ENCODE assay signal across 8 cellular contexts in genomic region chr10:29734640-29734979, GRCh38.
A peak's percentile ranks its signal among the peaks of the same experiment; 100 is the strongest.
DNase-seq lines count a peak whose midpoint lies in the region; ATAC-seq and TF ChIP-seq lines count a peak whose summit lies in the region.

No MANE protein-coding gene starts in this region.

- peak overlapping the region; percentile 89 for H4K91ac ChIP-seq in trophoblast cell (ENCODE audit: low read depth, low read length)

- H3K4ac ChIP-seq in trophoblast cell (ENCODE audit: low read depth, low read length), result peak overlapping the region; percentile 96

- peak overlapping the region; percentile 92 for H3K14ac ChIP-seq in trophoblast cell (ENCODE audit: low read length)

- peak overlapping the region; percentile 81 for H3K4me2 ChIP-seq in fibroblast of lung (ENCODE audit: extremely low read depth, insufficient read depth, low read length)
- H3K4me2 ChIP-seq in trophoblast cell (ENCODE audit: low read length), result peak overlapping the region; percentile 85

- H3K4me3 ChIP-seq in SJCRH30 (peak overlapping the region; percentile 82), fibroblast of lung (replicated peaks in 1 of 4; ENCODE audit: control extremely low read depth in 1 of 4, insufficient read depth in 1 of 4, low read depth in 3 of 4, low read length in 4 of 4) (peak overlapping the region; percentile 67 to 93 (median 78)), trophoblast cell (ENCODE audit: low read depth, low read length) (peak overlapping the region; percentile 90)

- peak overlapping the region; percentile 84 for H3K9ac ChIP-seq in fibroblast of lung (ENCODE audit: insufficient read depth, low read length)
- H3K9ac ChIP-seq in trophoblast cell (ENCODE audit: low read length), result peak overlapping the region; percentile 33

- H3K4me1 ChIP-seq in SJCRH30, result peaks cover 27% of the 10 kb centered on the region
- H3K4me1 ChIP-seq in fibroblast of lung (ENCODE audit: control insufficient read depth, extremely low read depth, insufficient read depth, low read length), result no peaks in the 10 kb centered on the region
- H3K4me1 ChIP-seq in trophoblast cell (ENCODE audit: control insufficient read depth in 1 of 2, insufficient read depth in 2 of 2, low read length in 2 of 2), result peaks cover 9 to 13% of the 10 kb centered on the region in 2 experiments

- WGBS in trophoblast cell (ENCODE audit: extremely low coverage, insufficient coverage, insufficient read length), result no CpG with 5 or more reads among the region's 10 CpGs

- H2AFZ ChIP-seq in fibroblast of lung (ENCODE audit: low read length) (no peak overlapping the region), trophoblast cell (ENCODE audit: insufficient read depth, low read length, poor library complexity) (peak overlapping the region; percentile 65)

- peak; percentile 47 for DNase-seq in ELF-1 (ENCODE audit: low read depth, low spot score)
- DNase-seq in SJCRH30, result no peak
- DNase-seq in fibroblast of lung (ENCODE audit: low read depth in 2 of 2), result peak in 1 of 2 donors; percentile 36
- DNase-seq in trophoblast cell, result no peak
- no peak for DNase-seq in hippocampal formation (lab: John Stamatoyannopoulos, UW)
- no peak for DNase-seq in G401 (ENCODE audit: low spot score)
- DNase-seq in left colon, result no peak
- no peak for DNase-seq in NCI-H1436 treated with DMSO at 0.1 percent for 48 hours (lab: John Stamatoyannopoulos, UW)

- H3K23ac ChIP-seq in trophoblast cell (ENCODE audit: low read length), result no peak overlapping the region

- in situ Hi-C loops in G401 (cut with HindIII; ENCODE audit: low sequenced_read_pairs), result no loop called here

- H3K36me3 ChIP-seq in SJCRH30, result no peaks in the 10 kb centered on the region
- peaks cover 2% of the 10 kb centered on the region for H3K36me3 ChIP-seq in fibroblast of lung (ENCODE audit: control insufficient read depth, insufficient read depth, low read length)
- no peaks in the 10 kb centered on the region for H3K36me3 ChIP-seq in trophoblast cell (ENCODE audit: control insufficient read depth in 1 of 2, insufficient read depth in 2 of 2, low read length in 2 of 2)

- H3K18ac ChIP-seq in trophoblast cell (ENCODE audit: low read length), result peak overlapping the region; percentile 85

- H3K27ac ChIP-seq in SJCRH30 (peak overlapping the region; percentile 60), fibroblast of lung (ENCODE audit: insufficient read depth, low read length) (peak overlapping the region; percentile 79), trophoblast cell (ENCODE audit: low read depth, low read length) (no peak overlapping the region)

- peaks cover 33% of the 10 kb centered on the region for H3K79me2 ChIP-seq in fibroblast of lung (ENCODE audit: control insufficient read depth, insufficient read depth, low read length)
- H3K79me2 ChIP-seq in trophoblast cell (ENCODE audit: control insufficient read depth, insufficient read depth, low read length, poor library complexity), result peaks cover 24% of the 10 kb centered on the region

- H2BK120ac ChIP-seq in trophoblast cell (ENCODE audit: insufficient read depth, low read length, poor library complexity), result no peak overlapping the region

- peak overlapping the region; percentile 38 for H2BK12ac ChIP-seq in trophoblast cell (ENCODE audit: low read length)

- no peak for ATAC-seq in left colon

- no peaks in the 10 kb centered on the region for H3K27me3 ChIP-seq in SJCRH30
- no peaks in the 10 kb centered on the region for H3K27me3 ChIP-seq in fibroblast of lung (ENCODE audit: control insufficient read depth, insufficient read depth, low read length)
- H3K27me3 ChIP-seq in trophoblast cell (ENCODE audit: insufficient read depth, low read length), result no peaks in the 10 kb centered on the region

- intact Hi-C loops in left colon (cut with DNase I, micrococcal nuclease), result no loop called here

- H2BK5ac ChIP-seq in trophoblast cell (ENCODE audit: low read depth, low read length, poor library complexity), result peak overlapping the region; percentile 93

- no peaks in the 10 kb centered on the region for H3K9me3 ChIP-seq in SJCRH30 (replicated peaks)
- H3K9me3 ChIP-seq in fibroblast of lung (ENCODE audit: control insufficient read depth, insufficient read depth, low read depth, low read length), result no peaks in the 10 kb centered on the region
- H3K9me3 ChIP-seq in trophoblast cell (ENCODE audit: insufficient read depth, low read depth, low read length), result no peaks in the 10 kb centered on the region

- H3K79me1 ChIP-seq in trophoblast cell (ENCODE audit: low read length), result peaks cover 21% of the 10 kb centered on the region

- H4K12ac ChIP-seq in trophoblast cell (ENCODE audit: low read depth, low read length), result peak overlapping the region; percentile 40

- H4K20me1 ChIP-seq in fibroblast of lung (ENCODE audit: control insufficient read depth, extremely low read depth, insufficient read depth, low read length), result no peaks in the 10 kb centered on the region

- H4K8ac ChIP-seq in trophoblast cell (ENCODE audit: low read depth, low read length), result peak overlapping the region; percentile 77

- TF ChIP-seq CTCF in fibroblast of lung (conservative IDR thresholded peaks at IDR 0.05 in 1 of 2, IDR thresholded peaks at IDR 0.05 in 1 of 2; ENCODE audit: low read depth in 1 of 2, low read length in 2 of 2), result no peak

- H2AK5ac ChIP-seq in trophoblast cell (ENCODE audit: low read length), result peak overlapping the region; percentile 64
